Comparison of ENCODE assay signal across 20 cellular contexts in genomic region chr12:110117948-110118685, GRCh38. TPM values are rescaled to one million over a fixed set of nuclear protein-coding genes. Genes with fewer than 3 reads are reported as not detected.
DNase-seq lines count a peak whose midpoint lies in the region; ATAC-seq, FAIRE-seq and TF ChIP-seq lines count a peak whose summit lies in the region.
"Had no signal": no experiment of that assay in that cellular context is flagged by ENCODE, and none has a peak within 500 bp of the region (broad histone marks: within the 10 kb centered on the region; RNA-seq: fewer than 3 reads in every experiment).

No MANE protein-coding gene starts in this region.

- DNase-seq in breast epithelium (ENCODE audit: low spot score in 2 of 2) (no peak), MCF 10A (ENCODE audit: unreplicated experiment) (no peak), cerebellar cortex (ENCODE audit: low spot score) (peak; percentile 80), mesenchymal stem cell (no peak), uterus (no peak), kidney (no peak), HAP-1 (ENCODE audit: low spot score in 2 of 2) (no peak)
- DNase-seq: activated T-cell treated with anti-CD3 and anti-CD28 coated beads for 4 hours, NCI-H1417, nephron progenitor cell had no signal

- peak overlapping the region; percentile 37 for H3K9ac ChIP-seq in mesenchymal stem cell (ENCODE audit: low read length)
- H3K9ac ChIP-seq in kidney (ENCODE audit: low read length in 2 of 2) = no peak overlapping the region

- WGBS in mesenchymal stem cell = 83% methylated on average over 7 of the region's 7 CpGs

- intact Hi-C loops in breast epithelium (cut with DNase I; ENCODE audit: low total_unique reads) = loop anchor here (5.0 kb wide), 1 partner anchor 709 kb away; no protein-coding TSS in a partner anchor
- intact Hi-C loops in MCF 10A (cut with micrococcal nuclease) = no loop called here
- intact Hi-C loops in uterus (cut with DNase I; ENCODE audit: low total_unique reads) = no loop called here
- intact Hi-C loops in kidney (cut with DNase I) = no loop called here

- no peak overlapping the region for H4K91ac ChIP-seq in mesenchymal stem cell (ENCODE audit: low read length)

- H3K4ac ChIP-seq in mesenchymal stem cell (ENCODE audit: low read depth in 1 of 2, low read length in 2 of 2) = no peak overlapping the region

- no peak overlapping the region for H3K27ac Mint-ChIP-seq in MCF 10A (ENCODE audit: low read depth, unreplicated experiment)
- H3K27ac Mint-ChIP-seq: activated naive CD8-positive, alpha-beta T cell; IgD-negative memory B cell; nephron progenitor cell; stimulated activated memory B cell treated with anti-CD40 and anti-IgM and Interleukin-4, amounts not matched to agents 10 μg/mL and 1 μg/mL and 100 μg/mL, for 72 hours; T-helper 1 cell treated with Interleukin-12 subunit alpha and Interleukin-12 subunit beta and Interleukin-4 antibody, amounts not matched to agents 30 μg/mL and 1 μg/mL, for 36 hours had no signal

- BruUV-seq in MCF 10A (replicated peaks; lab: Mats Ljungman, UMichigan) = no TSS peak

- no peaks in the 10 kb centered on the region for H3K79me1 ChIP-seq in mesenchymal stem cell (replicated peaks; ENCODE audit: low read length, poor library complexity, severe bottlenecking)

- no peak overlapping the region for H2AK5ac ChIP-seq in mesenchymal stem cell (ENCODE audit: low read length, severe bottlenecking)

- no peak overlapping the region for H2BK12ac ChIP-seq in mesenchymal stem cell (ENCODE audit: low read length in 2 of 2)

- TF ChIP-seq POLR2A in breast epithelium (IDR thresholded peaks at IDR 0.05) (no peak), uterus (IDR thresholded peaks at IDR 0.05) (no peak)

- no peak for TF ChIP-seq CTCF in breast epithelium (IDR thresholded peaks at IDR 0.05)
- TF ChIP-seq CTCF in MCF 10A (IDR thresholded peaks at IDR 0.05; ENCODE audit: unreplicated experiment) = no peak
- TF ChIP-seq CTCF in uterus (IDR thresholded peaks at IDR 0.05) = no peak
- TF ChIP-seq CTCF in kidney (IDR thresholded peaks at IDR 0.05; ENCODE audit: borderline replicate concordance, extremely low read depth, insufficient read depth) = no peak

- no peaks in the 10 kb centered on the region for H3K36me3 Mint-ChIP-seq in MCF 10A (ENCODE audit: insufficient read depth, unreplicated experiment)
- H3K36me3 Mint-ChIP-seq: activated naive CD8-positive, alpha-beta T cell; stimulated activated memory B cell treated with anti-CD40 and anti-IgM and Interleukin-4, amounts not matched to agents 10 μg/mL and 1 μg/mL and 100 μg/mL, for 72 hours had no signal

- H3K4me3 ChIP-seq in breast epithelium (no peak overlapping the region), mesenchymal stem cell (ENCODE audit: insufficient read depth in 1 of 2, low read depth in 1 of 2, low read length in 2 of 2) (no peak overlapping the region), uterus (no peak overlapping the region), kidney (ENCODE audit: low read length in 2 of 2) (no peak overlapping the region), HAP-1 (no peak overlapping the region)
- H3K4me3 ChIP-seq: right lobe of liver had no signal

- no peaks in the 10 kb centered on the region for H3K27me3 Mint-ChIP-seq in MCF 10A (ENCODE audit: insufficient read depth, unreplicated experiment)

- no peak for ATAC-seq in GM21825 (IDR thresholded peaks at IDR 0.05; ENCODE audit: unreplicated experiment)
- ATAC-seq: esophagus mucosa; left lobe of liver; stimulated activated memory B cell treated with anti-CD40 and anti-IgM and Interleukin-4, amounts not matched to agents 10 μg/mL and 1 μg/mL and 100 μg/mL, for 72 hours had no signal

- H2BK15ac ChIP-seq in mesenchymal stem cell (ENCODE audit: low read depth, poor library complexity, severe bottlenecking) = no peak overlapping the region

- CTCF ChIA-PET in MCF 10A (lab: Yijun Ruan, JAX) = interaction anchor here (0.7 kb wide), 2 partner anchors 130 to 282 kb away, joined by 3 to 4 read pairs; no protein-coding TSS in a partner anchor

- H3K27ac ChIP-seq in breast epithelium = peak overlapping the region; percentile 43 to 57
- H3K27ac ChIP-seq in mesenchymal stem cell (ENCODE audit: low read length, poor library complexity, severe bottlenecking) = no peak overlapping the region
- peak overlapping the region; percentile 71 to 83 for H3K27ac ChIP-seq in uterus
- H3K27ac ChIP-seq in kidney (ENCODE audit: low read depth in 2 of 2, low read length in 2 of 2) = no peak overlapping the region
- H3K27ac ChIP-seq: right lobe of liver had no signal

- no peak overlapping the region for H3K14ac ChIP-seq in mesenchymal stem cell (ENCODE audit: low read length in 2 of 2)

- no peak overlapping the region for H3K23ac ChIP-seq in mesenchymal stem cell (ENCODE audit: low read length in 2 of 2)

- H3K4me2 ChIP-seq in mesenchymal stem cell (ENCODE audit: low read length, poor library complexity, severe bottlenecking) = no peak overlapping the region

- H4K8ac ChIP-seq in mesenchymal stem cell (ENCODE audit: low read length) = no peak overlapping the region

- no peak overlapping the region for H2BK120ac ChIP-seq in mesenchymal stem cell (ENCODE audit: low read depth, low read length)

- no peaks in the 10 kb centered on the region for H3K27me3 ChIP-seq in breast epithelium
- peaks cover 0 to 5% of the 10 kb centered on the region in 2 experiments for H3K27me3 ChIP-seq in mesenchymal stem cell (ENCODE audit: control insufficient read depth in 1 of 2, insufficient read depth in 1 of 2, low read length in 2 of 2)
- no peaks in the 10 kb centered on the region for H3K27me3 ChIP-seq in uterus
- H3K27me3 ChIP-seq in HAP-1 (ENCODE audit: low read depth) = no peaks in the 10 kb centered on the region
- H3K27me3 ChIP-seq: right lobe of liver had no signal

- no peak overlapping the region for H2AFZ ChIP-seq in mesenchymal stem cell (ENCODE audit: low read depth, low read length)

- FAIRE-seq in kidney (lab: Jason Lieb, UNC) = no peak
- FAIRE-seq: H54 had no signal

- H3K4me1 ChIP-seq in breast epithelium (no peaks in the 10 kb centered on the region), mesenchymal stem cell (ENCODE audit: control insufficient read depth, insufficient read depth, low read depth, low read length) (no peaks in the 10 kb centered on the region), uterus (peaks cover 0 to 15% of the 10 kb centered on the region in 2 donors), kidney (ENCODE audit: control insufficient read depth in 1 of 2, insufficient read depth in 1 of 2, low read depth in 1 of 2, low read length in 2 of 2) (no peaks in the 10 kb centered on the region), HAP-1 (no peaks in the 10 kb centered on the region; the same call in 1 of the 2 replicates)
- H3K4me1 ChIP-seq: right lobe of liver had no signal

- H3K4me1 Mint-ChIP-seq in MCF 10A (ENCODE audit: insufficient read depth, unreplicated experiment) = no peaks in the 10 kb centered on the region
- H3K4me1 Mint-ChIP-seq: central memory CD8-positive, alpha-beta T cell had no signal

- POLR2A ChIA-PET in MCF 10A (lab: Yijun Ruan, JAX) = no interaction called here

- no peak overlapping the region for H2BK5ac ChIP-seq in mesenchymal stem cell (ENCODE audit: low read depth, low read length, poor library complexity, severe bottlenecking)

- no peak overlapping the region for H3K18ac ChIP-seq in mesenchymal stem cell (ENCODE audit: low read depth in 1 of 2, low read length in 2 of 2)

- H3K36me3 ChIP-seq in breast epithelium = no peaks in the 10 kb centered on the region
- no peaks in the 10 kb centered on the region for H3K36me3 ChIP-seq in mesenchymal stem cell (ENCODE audit: control insufficient read depth in 1 of 2, insufficient read depth in 2 of 2, low read depth in 1 of 2, low read length in 2 of 2)
- no peaks in the 10 kb centered on the region for H3K36me3 ChIP-seq in uterus
- no peaks in the 10 kb centered on the region for H3K36me3 ChIP-seq in kidney (ENCODE audit: control insufficient read depth in 1 of 2, insufficient read depth in 2 of 2, low read length in 2 of 2)
- no peaks in the 10 kb centered on the region for H3K36me3 ChIP-seq in HAP-1 (replicated peaks)
- H3K36me3 ChIP-seq: right lobe of liver had no signal

- H3K9me3 Mint-ChIP-seq in MCF 10A (ENCODE audit: unreplicated experiment) = no peaks in the 10 kb centered on the region
- H3K9me3 Mint-ChIP-seq: central memory CD8-positive, alpha-beta T cell; IgD-negative memory B cell; nephron progenitor cell; stimulated activated memory B cell treated with anti-CD40 and anti-IgM and Interleukin-4, amounts not matched to agents 10 μg/mL and 1 μg/mL and 100 μg/mL, for 72 hours; T-helper 1 cell treated with Interleukin-12 subunit alpha and Interleukin-12 subunit beta and Interleukin-4 antibody, amounts not matched to agents 30 μg/mL and 1 μg/mL, for 36 hours had no signal

- in situ Hi-C loops in HAP-1 (cut with MboI; ENCODE audit: low sequenced_read_pairs) = loop anchor here (25.0 kb wide), 1 partner anchor 169 kb away; the partner anchor contains the start of gene ATP2A2

- no peak overlapping the region for H3K4me3 Mint-ChIP-seq in MCF 10A (ENCODE audit: unreplicated experiment)
- H3K4me3 Mint-ChIP-seq: activated naive CD8-positive, alpha-beta T cell; central memory CD8-positive, alpha-beta T cell; IgD-negative memory B cell; nephron progenitor cell; stimulated activated memory B cell treated with anti-CD40 and anti-IgM and Interleukin-4, amounts not matched to agents 10 μg/mL and 1 μg/mL and 100 μg/mL, for 72 hours; T-helper 1 cell treated with Interleukin-12 subunit alpha and Interleukin-12 subunit beta and Interleukin-4 antibody, amounts not matched to agents 30 μg/mL and 1 μg/mL, for 36 hours had no signal

- H3K9me3 ChIP-seq in breast epithelium (no peaks in the 10 kb centered on the region), mesenchymal stem cell (ENCODE audit: control insufficient read depth, low read length) (no peaks in the 10 kb centered on the region), uterus (no peaks in the 10 kb centered on the region), kidney (ENCODE audit: control insufficient read depth in 1 of 2, low read length in 2 of 2) (no peaks in the 10 kb centered on the region), HAP-1 (no peaks in the 10 kb centered on the region)
- H3K9me3 ChIP-seq: right lobe of liver had no signal

RNA-seq across cellular contexts. Expression of gene IFT81, which starts 6.0 kb away (rescaled TPM):
- 10 to 100 TPM in 2 of 3 donors, 1 to 10 TPM in 1; 9.4 to 27.1 (median 19.0) TPM for total RNA-seq in breast epithelium
- total RNA-seq in MCF 10A (2022) = 8.5 and 8.7 TPM in 2 replicates
- polyA plus RNA-seq in mesenchymal stem cell (2013, experiment 1 of 2) = 10.9 TPM
- polyA plus RNA-seq in mesenchymal stem cell (2013, experiment 2 of 2) = 10.4 TPM
- total RNA-seq in uterus = 10 to 100 TPM in 3 of 4 donors, 1 to 10 TPM in 1; 6.9 to 40.6 (median 20.7) TPM
- total RNA-seq in kidney = 16.6 TPM
- 6.5 TPM for polyA plus RNA-seq in kidney (ENCODE audit: insufficient read depth, low read depth, low replicate concordance)

Comparison
In these comparisons a context has a peak if more than half of its experiments do, and no peak if none do; other contexts are left out.
1. H3K27ac ChIP-seq: peak in breast epithelium (2 of 2) and uterus (2 of 2); none in mesenchymal stem cell (single experiment) and kidney (0 of 2).